ENCODE assay signal across 25 cellular contexts in genomic region chr9:2506310-2506709, GRCh38.
"Had no signal": no experiment of that assay in that cellular context is flagged by ENCODE, and none has a peak within 500 bp of the region (broad histone marks: within the 10 kb centered on the region; RNA-seq: fewer than 3 reads in every experiment).

No MANE protein-coding gene starts in this region.

- H3K27ac Mint-ChIP-seq: activated CD4-positive, alpha-beta T cell treated with anti-CD3 and anti-CD28 coated beads for 36 hours; activated CD8-positive, alpha-beta memory T cell treated with anti-CD3 and anti-CD28 coated beads, Interleukin-2, amount 10 ng/mL, durations not matched to agents 7 days and 5 days; activated CD8-positive, alpha-beta T cell treated with anti-CD3 and anti-CD28 coated beads, Interleukin-2, amount 10 ng/mL, durations not matched to agents 7 days and 5 days; activated naive CD4-positive, alpha-beta T cell treated with anti-CD3 and anti-CD28 coated beads, Interleukin-2, amount 50 U/mL, for 72 hours; activated T-helper 2 cell treated with anti-CD3 and anti-CD28 coated beads, Interferon-gamma antibody, Interleukin-2, Interleukin-4, amounts not matched to agents 10 μg/mL and 5 μg/mL and 100 μg/mL, durations not matched to agents 14 hours and 24 hours and 36 hours; natural killer cell; stimulated activated effector memory CD8-positive, alpha-beta T cell treated with anti-CD3 and anti-CD28 coated beads, Interleukin-12 subunit alpha, Interleukin-12 subunit beta, amount 100 ng/mL, for 72 hours; stimulated activated naive CD8-positive, alpha-beta T cell treated with anti-CD3 and anti-CD28 coated beads, Interleukin-15, Interleukin-2, amounts not matched to agents 100 ng/mL and 50 ng/mL, for 24 hours had no signal

- DNase-seq: activated CD4-positive, alpha-beta T cell treated with anti-CD3 and anti-CD28 coated beads for 36 hours; activated CD4-positive, CD25-positive, alpha-beta regulatory T cell; activated CD8-positive, alpha-beta memory T cell treated with anti-CD3 and anti-CD28 coated beads, Interleukin-2, amount 10 ng/mL, durations not matched to agents 7 days and 5 days; activated CD8-positive, alpha-beta T cell treated with anti-CD3 and anti-CD28 coated beads, Interleukin-2, amount 10 ng/mL, durations not matched to agents 7 days and 5 days; activated naive CD4-positive, alpha-beta T cell; activated T-cell treated with anti-CD3 and anti-CD28 coated beads, Interleukin-2, amount 50 U/mL, for 48 hours; colonic mucosa; effector CD8-positive, alpha-beta T cell; erythroblast; hippocampal formation; kidney; left colon; lower lobe of right lung; mesenchymal stem cell; natural killer cell; small intestine; stimulated activated CD4-positive, alpha-beta T cell treated with anti-CD3 and anti-CD28 coated beads, Interleukin-4, amount 100 ng/mL, for 24 hours; upper lobe of right lung had no signal

- H3K9me3 Mint-ChIP-seq: activated T-helper 2 cell treated with anti-CD3 and anti-CD28 coated beads, Interferon-gamma antibody, Interleukin-2, Interleukin-4, amounts not matched to agents 10 μg/mL and 5 μg/mL and 100 μg/mL, durations not matched to agents 14 hours and 24 hours and 36 hours had no signal

- H3K27me3 Mint-ChIP-seq: activated CD8-positive, alpha-beta memory T cell treated with anti-CD3 and anti-CD28 coated beads, Interleukin-2, amount 10 ng/mL, durations not matched to agents 7 days and 5 days; stimulated activated naive CD8-positive, alpha-beta T cell treated with anti-CD3 and anti-CD28 coated beads, Interleukin-15, Interleukin-2, amounts not matched to agents 100 ng/mL and 50 ng/mL, for 24 hours had no signal

- ATAC-seq: activated CD4-positive, alpha-beta T cell treated with anti-CD3 and anti-CD28 coated beads for 36 hours; activated CD8-positive, alpha-beta memory T cell treated with anti-CD3 and anti-CD28 coated beads, Interleukin-2, amount 10 ng/mL, durations not matched to agents 7 days and 5 days; activated CD8-positive, alpha-beta T cell treated with anti-CD3 and anti-CD28 coated beads, Interleukin-2, amount 10 ng/mL, durations not matched to agents 7 days and 5 days; activated naive CD4-positive, alpha-beta T cell treated with anti-CD3 and anti-CD28 coated beads, Interleukin-2, amount 50 U/mL, for 72 hours; gastroesophageal sphincter; left colon; lower lobe of right lung; natural killer cell; sciatic nerve; stimulated activated effector memory CD8-positive, alpha-beta T cell treated with anti-CD3 and anti-CD28 coated beads, Interleukin-12 subunit alpha, Interleukin-12 subunit beta, amount 100 ng/mL, for 72 hours; upper lobe of right lung had no signal

- H3K4me3 Mint-ChIP-seq: activated CD4-positive, alpha-beta T cell treated with anti-CD3 and anti-CD28 coated beads for 36 hours; activated CD8-positive, alpha-beta memory T cell treated with anti-CD3 and anti-CD28 coated beads, Interleukin-2, amount 10 ng/mL, durations not matched to agents 7 days and 5 days; activated CD8-positive, alpha-beta T cell treated with anti-CD3 and anti-CD28 coated beads, Interleukin-2, amount 10 ng/mL, durations not matched to agents 7 days and 5 days; central memory CD8-positive, alpha-beta T cell; natural killer cell; stimulated activated effector memory CD8-positive, alpha-beta T cell treated with anti-CD3 and anti-CD28 coated beads, Interleukin-12 subunit alpha, Interleukin-12 subunit beta, amount 100 ng/mL, for 72 hours; stimulated activated naive CD8-positive, alpha-beta T cell treated with anti-CD3 and anti-CD28 coated beads, Interleukin-15, Interleukin-2, amounts not matched to agents 100 ng/mL and 50 ng/mL, for 24 hours had no signal

- H3K36me3 Mint-ChIP-seq: activated CD8-positive, alpha-beta memory T cell treated with anti-CD3 and anti-CD28 coated beads, Interleukin-2, amount 10 ng/mL, durations not matched to agents 7 days and 5 days; activated naive CD4-positive, alpha-beta T cell treated with anti-CD3 and anti-CD28 coated beads, Interleukin-2, amount 50 U/mL, for 72 hours; natural killer cell; stimulated activated effector memory CD8-positive, alpha-beta T cell treated with anti-CD3 and anti-CD28 coated beads, Interleukin-12 subunit alpha, Interleukin-12 subunit beta, amount 100 ng/mL, for 72 hours had no signal

- H3K4me1 Mint-ChIP-seq: activated CD4-positive, alpha-beta T cell treated with anti-CD3 and anti-CD28 coated beads for 36 hours; activated CD8-positive, alpha-beta memory T cell treated with anti-CD3 and anti-CD28 coated beads, Interleukin-2, amount 10 ng/mL, durations not matched to agents 7 days and 5 days; central memory CD8-positive, alpha-beta T cell; natural killer cell; stimulated activated effector memory CD8-positive, alpha-beta T cell treated with anti-CD3 and anti-CD28 coated beads, Interleukin-12 subunit alpha, Interleukin-12 subunit beta, amount 100 ng/mL, for 72 hours had no signal

- FAIRE-seq: kidney, small intestine had no signal
